Comparison of ENCODE assay signal across 1 cellular context in genomic region chr9:60545346-60546315, GRCh38.
TF ChIP-seq lines count a peak whose summit lies in the region.

No MANE protein-coding gene starts in this region.

TF ChIP-seq in SK-N-SH treated with all-trans-retinoic acid at 6 μM for 48 hours, 23 proteins besides CTCF, POLR2A, EP300 and RAD21 (continued from another document):
- no peak for TF ChIP-seq CSDC2 (CRISPR knock-in tag; IDR thresholded peaks at IDR 0.05)
- no peak for TF ChIP-seq POU6F1 (CRISPR knock-in tag; IDR thresholded peaks at IDR 0.05; ENCODE audit: borderline replicate concordance, low read depth)
- TF ChIP-seq ZFP3 (CRISPR knock-in tag; IDR thresholded peaks at IDR 0.05), result no peak
- no peak for TF ChIP-seq TOX (CRISPR knock-in tag; IDR thresholded peaks at IDR 0.05; ENCODE audit: borderline replicate concordance)
- TF ChIP-seq TCF4 (CRISPR knock-in tag; IDR thresholded peaks at IDR 0.05; ENCODE audit: borderline replicate concordance), result no peak
- no peak for TF ChIP-seq ZFP30 (CRISPR knock-in tag; IDR thresholded peaks at IDR 0.05)
- no peak for TF ChIP-seq ESRRG (CRISPR knock-in tag; IDR thresholded peaks at IDR 0.05)
TF ChIP-seq in SK-N-SH treated with all-trans-retinoic acid at 6 μM for 48 hours: peak in this region for 0.
